21 cellular contexts compared by ENCODE assay signal in the genomic region with DNA sequence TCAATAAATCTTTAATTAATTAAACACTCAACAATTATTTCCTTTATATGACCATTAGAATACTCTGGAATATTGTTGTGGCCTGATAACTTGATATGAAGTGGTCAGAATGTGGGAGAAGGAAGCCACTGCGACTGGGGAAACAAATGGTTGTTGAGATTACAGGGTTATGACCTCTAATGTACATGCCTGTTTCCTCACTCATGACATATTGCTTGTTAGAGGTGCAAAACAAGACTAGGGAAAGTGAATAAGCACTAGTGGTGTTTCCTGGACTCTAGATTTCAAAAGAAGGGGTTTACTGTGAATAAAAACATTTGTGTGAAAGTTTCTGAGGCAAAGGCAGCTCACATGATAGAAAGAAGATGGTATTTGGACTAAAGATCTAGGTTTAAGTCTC. TPM values are rescaled to one million over a fixed set of nuclear protein-coding genes. Genes with fewer than 3 reads are reported as not detected.
DNase-seq lines count a peak whose midpoint lies in the region; ATAC-seq and TF ChIP-seq lines count a peak whose summit lies in the region.
"Had no signal": no experiment of that assay in that cellular context is flagged by ENCODE, and none has a peak within 500 bp of the region (broad histone marks: within the 10 kb centered on the region; RNA-seq: fewer than 3 reads in every experiment).

No MANE protein-coding gene starts in this region.

- intact Hi-C loops in cardiac septum (cut with DNase I) (no loop called here), body of pancreas (cut with DNase I) (no loop called here), CD14-positive monocyte (cut with micrococcal nuclease) (no loop called here)

- no peak overlapping the region for H3K27ac ChIP-seq in body of pancreas
- H3K27ac ChIP-seq: SK-N-MC had no signal

- DNase-seq in GM12864 (ENCODE audit: low read depth) (peak; percentile 18), dermis blood vessel endothelial cell (peak; percentile 66), Kasumi-1 (lab: John Stamatoyannopoulos, UW) (no peak), cardiac septum (ENCODE audit: low spot score) (no peak), body of pancreas (no peak), CD14-positive monocyte (ENCODE audit: low spot score) (no peak)
- DNase-seq: C1 segment of cervical spinal cord, Caco-2, DMS53, H7, KG1, NCI-H1105, NCI-H187, NCI-H2171, NCI-H446 treated with DMSO at 0.1 percent for 48 hours, NCI-H748 treated with DMSO at 0.1 percent for 48 hours, T-cell had no signal

- H3K36me3 ChIP-seq in body of pancreas (replicated peaks in 1 of 2; ENCODE audit: insufficient read depth in 1 of 2, low read depth in 2 of 2): no peaks in the 10 kb centered on the region

- TF ChIP-seq CTCF in GM12864 (IDR thresholded peaks at IDR 0.05; ENCODE audit: low read depth, low read length, missing control alignments) (no peak), body of pancreas (IDR thresholded peaks at IDR 0.05) (no peak), CD14-positive monocyte (IDR thresholded peaks at IDR 0.05) (no peak)

- H3K36me3 Mint-ChIP-seq in CD14-positive monocyte: no peaks in the 10 kb centered on the region
- H3K36me3 Mint-ChIP-seq: T-cell had no signal

- H3K27me3 Mint-ChIP-seq in CD14-positive monocyte (ENCODE audit: low read depth in 3 of 3): peaks cover 2 to 6% (median 3%) of the 10 kb centered on the region in 3 donors

- peaks cover 0 to 6% (median 2%) of the 10 kb centered on the region in 7 donors for H3K9me3 Mint-ChIP-seq in CD14-positive monocyte

- H3K4me1 ChIP-seq in body of pancreas: no peaks in the 10 kb centered on the region
- H3K4me1 ChIP-seq: Caco-2 had no signal

- H3K27ac Mint-ChIP-seq in CD14-positive monocyte: no peak overlapping the region
- H3K27ac Mint-ChIP-seq: T-cell had no signal

- H3K4me3 ChIP-seq in GM12864 (ENCODE audit: low read depth, low read length) (no peak overlapping the region), body of pancreas (no peak overlapping the region)
- H3K4me3 ChIP-seq: SK-N-MC had no signal

- no peak overlapping the region for H3K4me3 Mint-ChIP-seq in CD14-positive monocyte
- H3K4me3 Mint-ChIP-seq: T-cell had no signal

- no peaks in the 10 kb centered on the region for H3K27me3 ChIP-seq in body of pancreas

- 0% methylated on average over 1 of the region's 1 CpG for WGBS in body of pancreas, 2 donors

- H3K4me1 Mint-ChIP-seq in CD14-positive monocyte: no peaks in the 10 kb centered on the region
- H3K4me1 Mint-ChIP-seq: T-cell had no signal

- peak; percentile 55 for ATAC-seq in GM21423 (IDR thresholded peaks at IDR 0.05; ENCODE audit: unreplicated experiment)
- peak; percentile 35 for ATAC-seq in HG03442 (IDR thresholded peaks at IDR 0.05; ENCODE audit: unreplicated experiment)
- ATAC-seq in body of pancreas: no peak
- ATAC-seq: T-cell had no signal

- no peak for TF ChIP-seq POLR2A in body of pancreas (IDR thresholded peaks at IDR 0.05)

- H3K9me3 ChIP-seq in body of pancreas: no peaks in the 10 kb centered on the region
- H3K9me3 ChIP-seq: Caco-2 had no signal

RNA-seq across cellular contexts. Expression of gene STAB2, which starts 53.3 kb away (rescaled TPM):
- total RNA-seq in dermis blood vessel endothelial cell (3.7 and 4.6 TPM in 2 replicates), cardiac septum (0.75 TPM), body of pancreas (under 1 TPM in 1 of 2 donors, not detected in 1; under 0.01 TPM)
- polyA plus RNA-seq in CD14-positive monocyte: not detected
- total RNA-seq: H7, MCF 10A, T-cell had no signal

Comparison
In these comparisons a context has a peak if more than half of its experiments do, and no peak if none do; other contexts are left out.
1. DNase-seq: peak in GM12864 (single experiment) and dermis blood vessel endothelial cell (single experiment); none in Kasumi-1 (0 of 2), cardiac septum (single experiment), body of pancreas (0 of 4) and CD14-positive monocyte (single experiment).